In genomic region chr12:50043854-50044253, GRCh38 we compare ENCODE assay signal across 17 cellular contexts.
"Had no signal": no experiment of that assay in that cellular context is flagged by ENCODE, and none has a peak within 500 bp of the region (broad histone marks: within the 10 kb centered on the region; RNA-seq: fewer than 3 reads in every experiment).

No MANE protein-coding gene starts in this region.

- H3K4me1 ChIP-seq: colonic mucosa, lower lobe of right lung, sigmoid colon, tibial nerve had no signal

- H3K27me3 Mint-ChIP-seq: central memory CD8-positive, alpha-beta T cell had no signal

- H3K4me3 ChIP-seq: colonic mucosa, lower lobe of right lung, sigmoid colon, tibial nerve had no signal

- H3K27me3 ChIP-seq: brain microvascular endothelial cell, colonic mucosa, sigmoid colon, tibial nerve had no signal

- H3K27ac Mint-ChIP-seq: activated CD8-positive, alpha-beta memory T cell treated with anti-CD3 and anti-CD28 coated beads, Interleukin-2, amount 10 ng/mL, durations not matched to agents 7 days and 5 days; activated naive CD4-positive, alpha-beta T cell treated with anti-CD3 and anti-CD28 coated beads, Interleukin-2, amount 50 U/mL, for 72 hours; natural killer cell had no signal

- H3K36me3 Mint-ChIP-seq: activated CD8-positive, alpha-beta memory T cell treated with anti-CD3 and anti-CD28 coated beads, Interleukin-2, amount 10 ng/mL, durations not matched to agents 7 days and 5 days; activated naive CD4-positive, alpha-beta T cell treated with anti-CD3 and anti-CD28 coated beads, Interleukin-2, amount 50 U/mL, for 72 hours; natural killer cell had no signal

- H3K4me3 Mint-ChIP-seq: activated CD8-positive, alpha-beta memory T cell treated with anti-CD3 and anti-CD28 coated beads, Interleukin-2, amount 10 ng/mL, durations not matched to agents 7 days and 5 days; central memory CD8-positive, alpha-beta T cell; natural killer cell had no signal

- H3K9me3 ChIP-seq: colonic mucosa, lower lobe of right lung, sigmoid colon, tibial nerve had no signal

- H3K27ac ChIP-seq: brain microvascular endothelial cell, colonic mucosa, lower lobe of right lung, sigmoid colon, tibial nerve had no signal

- ATAC-seq: activated CD8-positive, alpha-beta memory T cell treated with anti-CD3 and anti-CD28 coated beads, Interleukin-2, amount 10 ng/mL, durations not matched to agents 7 days and 5 days; left colon; lower lobe of right lung; natural killer cell; stimulated activated naive CD8-positive, alpha-beta T cell treated with anti-CD3 and anti-CD28 coated beads, Interleukin-15, Interleukin-2, amounts not matched to agents 100 U/mL and 50 U/mL, for 24 hours had no signal

- H3K9me3 Mint-ChIP-seq: activated naive CD4-positive, alpha-beta T cell treated with anti-CD3 and anti-CD28 coated beads, Interleukin-2, amount 50 U/mL, for 72 hours; central memory CD8-positive, alpha-beta T cell; natural killer cell had no signal

- H3K4me1 Mint-ChIP-seq: central memory CD8-positive, alpha-beta T cell; natural killer cell had no signal

- H3K36me3 ChIP-seq: brain microvascular endothelial cell, colonic mucosa, lower lobe of right lung, sigmoid colon, tibial nerve had no signal

- DNase-seq: activated CD8-positive, alpha-beta memory T cell treated with anti-CD3 and anti-CD28 coated beads, Interleukin-2, amount 10 ng/mL, durations not matched to agents 7 days and 5 days; activated gamma-delta T cell treated with Interleukin-2 at 50 U/mL for 16 hours; brain microvascular endothelial cell; colonic mucosa; hypothalamus; islet precursor cell; left colon; natural killer cell; sigmoid colon; stimulated activated CD4-positive, alpha-beta T cell treated with anti-CD3 and anti-CD28 coated beads, Interleukin-1b, Interleukin-23, amount 100 ng/mL, for 48 hours; stimulated activated naive CD8-positive, alpha-beta T cell treated with anti-CD3 and anti-CD28 coated beads, Interleukin-15, Interleukin-2, amounts not matched to agents 100 U/mL and 50 U/mL, for 24 hours; substantia nigra; SW 1271 had no signal
